ENCODE assay signal across 13 cellular contexts in genomic region chr15:57003418-57003817, GRCh38.
A peak's percentile ranks its signal among the peaks of the same experiment; 100 is the strongest.
DNase-seq lines count a peak whose midpoint lies in the region; ATAC-seq and TF ChIP-seq lines count a peak whose summit lies in the region.
"Had no signal": no experiment of that assay in that cellular context is flagged by ENCODE, and none has a peak within 500 bp of the region (broad histone marks: within the 10 kb centered on the region; RNA-seq: fewer than 3 reads in every experiment).

No MANE protein-coding gene starts in this region.

- H3K9me3 ChIP-seq in breast epithelium, result no peaks in the 10 kb centered on the region
- H3K9me3 ChIP-seq: esophagus squamous epithelium had no signal

- no peaks in the 10 kb centered on the region for H3K27me3 ChIP-seq in breast epithelium
- H3K27me3 ChIP-seq: esophagus squamous epithelium had no signal

- no peak for ATAC-seq in natural killer cell

- BruUV-seq in MCF 10A (replicated peaks; lab: Mats Ljungman, UMichigan) (no TSS peak), Calu3 (replicated peaks; lab: Mats Ljungman, UMichigan) (no TSS peak)

- CTCF ChIA-PET in MCF 10A (lab: Yijun Ruan, JAX) (interaction anchor here (0.6 to 1.4 kb wide), 4 partner anchors 13 to 181 kb away, joined by 3 to 4 read pairs (median 4); no protein-coding TSS in a partner anchor), Calu3 (lab: Charles Lee) (no interaction called here)

- H3K9me3 Mint-ChIP-seq in MCF 10A (ENCODE audit: unreplicated experiment) (no peaks in the 10 kb centered on the region), natural killer cell (no peaks in the 10 kb centered on the region), Calu3 (ENCODE audit: low read depth, unreplicated experiment) (no peaks in the 10 kb centered on the region)

- H3K4me3 ChIP-seq in breast epithelium (no peak overlapping the region), fibroblast of mammary gland (ENCODE audit: control insufficient read depth, low read depth, low read length) (no peak overlapping the region)
- H3K4me3 ChIP-seq: esophagus squamous epithelium had no signal

- DNase-seq in MCF 10A (ENCODE audit: unreplicated experiment), result peak; percentile 70
- no peak for DNase-seq in breast epithelium (ENCODE audit: low spot score in 2 of 2)
- peak; percentile 64 for DNase-seq in amniotic stem cell (lab: John Stamatoyannopoulos, UW)
- DNase-seq in fibroblast of mammary gland (ENCODE audit: low read depth), result peak; percentile 82
- no peak for DNase-seq in natural killer cell
- DNase-seq in Calu3, result no peak
- DNase-seq in NOMO-1 (lab: John Stamatoyannopoulos, UW; ENCODE audit: unreplicated experiment in 2 of 2), result no peak
- DNase-seq: activated gamma-delta T cell treated with Interleukin-2 at 50 U/mL for 16 hours; cerebellar nuclear complex; esophagus squamous epithelium; NK-92 treated with Interleukin-12 subunit alpha and Interleukin-12 subunit beta, amount 100 ng/mL, for 24 hours had no signal

- H3K36me3 Mint-ChIP-seq in MCF 10A (ENCODE audit: insufficient read depth, unreplicated experiment) (peaks cover 11% of the 10 kb centered on the region), natural killer cell (no peaks in the 10 kb centered on the region), Calu3 (ENCODE audit: insufficient read depth, unreplicated experiment) (peaks cover 3% of the 10 kb centered on the region)

- H3K27me3 Mint-ChIP-seq in MCF 10A (ENCODE audit: insufficient read depth, unreplicated experiment) (no peaks in the 10 kb centered on the region), natural killer cell (ENCODE audit: low read depth in 2 of 2) (no peaks in the 10 kb centered on the region), Calu3 (ENCODE audit: unreplicated experiment) (no peaks in the 10 kb centered on the region)

- POLR2A ChIA-PET in MCF 10A (lab: Yijun Ruan, JAX), result interaction anchor here (0.8 to 1.9 kb wide), 4 partner anchors 12 to 197 kb away, joined by 3 to 7 read pairs (median 4); no protein-coding TSS in a partner anchor

- intact Hi-C loops in MCF 10A (cut with micrococcal nuclease) (no loop called here), breast epithelium (cut with DNase I; ENCODE audit: low total_unique reads) (no loop called here), natural killer cell (cut with micrococcal nuclease) (no loop called here), Calu3 (cut with micrococcal nuclease; ENCODE audit: unreplicated experiment) (no loop called here)

- no peaks in the 10 kb centered on the region for H3K4me1 ChIP-seq in breast epithelium
- H3K4me1 ChIP-seq: esophagus squamous epithelium had no signal

- H3K27ac ChIP-seq in breast epithelium, result no peak overlapping the region
- peak overlapping the region; percentile 4 for H3K27ac ChIP-seq in temporal lobe (ENCODE audit: low read depth, low read length)
- H3K27ac ChIP-seq: 22Rv1, esophagus squamous epithelium had no signal

- H3K36me3 ChIP-seq in breast epithelium, result no peaks in the 10 kb centered on the region

- H3K27ac Mint-ChIP-seq in MCF 10A (ENCODE audit: low read depth, unreplicated experiment) (peak overlapping the region; percentile 42), natural killer cell (peak overlapping the region in 1 of 2 donors; percentile 12), Calu3 (ENCODE audit: unreplicated experiment) (no peak overlapping the region)

- TF ChIP-seq POLR2A in breast epithelium (IDR thresholded peaks at IDR 0.05), result no peak

- H3K4me3 Mint-ChIP-seq in MCF 10A (ENCODE audit: unreplicated experiment) (no peak overlapping the region), natural killer cell (no peak overlapping the region), Calu3 (ENCODE audit: low read depth, unreplicated experiment) (no peak overlapping the region)

- peaks cover 19% of the 10 kb centered on the region for H3K4me1 Mint-ChIP-seq in MCF 10A (ENCODE audit: insufficient read depth, unreplicated experiment)
- peaks cover 24 to 26% of the 10 kb centered on the region in 2 donors for H3K4me1 Mint-ChIP-seq in natural killer cell
- peaks cover 9% of the 10 kb centered on the region for H3K4me1 Mint-ChIP-seq in Calu3 (ENCODE audit: low read depth, unreplicated experiment)

- TF ChIP-seq CTCF in MCF 10A (IDR thresholded peaks at IDR 0.05; ENCODE audit: unreplicated experiment) (no peak), breast epithelium (IDR thresholded peaks at IDR 0.05) (no peak), fibroblast of mammary gland (conservative IDR thresholded peaks at IDR 0.05; ENCODE audit: control insufficient read depth, insufficient read depth, low read depth, low read length) (no peak), natural killer cell (IDR thresholded peaks at IDR 0.05) (no peak), Calu3 (IDR thresholded peaks at IDR 0.05; ENCODE audit: unreplicated experiment) (no peak)

Comparison
In these comparisons a context has a peak if more than half of its experiments do, and no peak if none do; other contexts are left out.
1. DNase-seq: peak in MCF 10A (single experiment), amniotic stem cell (single experiment) and fibroblast of mammary gland (single experiment); none in breast epithelium (0 of 2), natural killer cell (single experiment), Calu3 (single experiment) and NOMO-1 (0 of 2).